Comparison of ENCODE assay signal across 14 cellular contexts in the genomic region with DNA sequence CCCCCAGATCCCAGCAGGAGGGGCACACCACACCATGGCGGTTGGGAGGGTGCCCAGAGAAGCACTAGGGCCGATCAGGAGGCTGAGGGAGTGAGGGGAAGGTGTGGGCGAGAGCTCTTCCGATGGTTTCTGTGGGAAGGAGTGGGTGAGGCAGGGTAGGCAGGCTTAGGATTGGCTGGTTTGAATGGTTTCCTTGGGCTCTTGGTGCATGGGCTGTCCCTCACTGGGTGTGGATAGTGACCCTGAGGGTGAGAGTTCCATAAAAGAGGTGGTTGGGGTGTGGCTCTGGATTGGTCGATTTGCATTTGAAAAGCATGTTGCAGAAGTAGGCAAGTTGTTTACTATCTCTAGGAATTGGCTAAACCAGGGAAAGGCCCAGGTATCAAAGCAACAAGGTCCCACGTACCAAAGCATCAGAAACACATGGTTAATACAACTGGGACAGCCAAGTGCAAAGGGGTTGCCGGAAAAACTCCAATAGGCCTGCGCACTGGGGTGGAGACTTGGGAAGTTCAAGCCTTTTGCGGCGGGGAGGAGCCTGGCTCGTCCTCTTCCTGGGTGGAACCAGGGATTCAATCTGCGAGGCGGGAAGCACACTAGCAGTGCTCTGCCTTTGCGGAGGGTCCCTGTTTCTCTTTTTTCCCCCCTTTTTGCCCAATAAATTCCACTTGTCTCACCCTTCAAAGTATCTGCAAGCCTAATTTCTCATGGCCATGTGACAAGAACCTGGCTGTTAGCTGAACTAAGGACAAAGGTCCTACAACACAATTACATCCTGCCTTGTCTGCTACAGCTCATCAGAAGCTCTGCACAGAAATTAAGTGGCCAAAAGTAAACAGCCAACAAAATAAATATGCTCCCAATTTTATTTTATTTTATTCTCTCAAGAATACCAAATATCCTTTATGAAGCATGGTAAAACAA. TPM values are rescaled to one million over a fixed set of nuclear protein-coding genes. Genes with fewer than 3 reads are reported as not detected.
DNase-seq lines count a peak whose midpoint lies in the region; ATAC-seq, FAIRE-seq and TF ChIP-seq lines count a peak whose summit lies in the region.
"Had no signal": no experiment of that assay in that cellular context is flagged by ENCODE, and none has a peak within 500 bp of the region (broad histone marks: within the 10 kb centered on the region; RNA-seq: fewer than 3 reads in every experiment).

No MANE protein-coding gene starts in this region.

- H3K27ac Mint-ChIP-seq in CD4-positive, alpha-beta memory T cell = peak overlapping the region in 4 of 7 donors; percentile 27 to 83 (median 59)
- H3K27ac Mint-ChIP-seq in WTC11 (no peak overlapping the region), progenitor cell of endocrine pancreas (peak overlapping the region; percentile 49)

- DNase-seq in CD4-positive, alpha-beta memory T cell = no peak
- no peak for DNase-seq in WTC11 (ENCODE audit: low spot score)
- no peak for DNase-seq in kidney
- DNase-seq in progenitor cell of endocrine pancreas (ENCODE audit: low spot score, unreplicated experiment) = no peak
- no peak for DNase-seq in stimulated activated CD4-positive, alpha-beta T cell treated with anti-CD3 and anti-CD28 coated beads, Interleukin-12 subunit alpha, Interleukin-12 subunit beta, amount 100 ng/mL, for 4 hours
- DNase-seq in activated CD8-positive, alpha-beta memory T cell treated with anti-CD3 and anti-CD28 coated beads for 24 hours = no peak
- DNase-seq in LoVo (ENCODE audit: low spot score) = no peak
- DNase-seq: activated gamma-delta T cell treated with Interleukin-2 at 50 U/mL for 16 hours; GF-D8; head of caudate nucleus; psoas muscle; stimulated activated naive CD8-positive, alpha-beta T cell treated with anti-CD3 and anti-CD28 coated beads, Interleukin-15, Interleukin-2, amounts not matched to agents 100 U/mL and 50 U/mL, for 24 hours had no signal

- peak overlapping the region in 6 of 8 donors; percentile 36 to 67 (median 52) for H3K4me3 Mint-ChIP-seq in CD4-positive, alpha-beta memory T cell
- no peak overlapping the region; the same call in 1 of the 2 replicates for H3K4me3 Mint-ChIP-seq in WTC11
- no peak overlapping the region for H3K4me3 Mint-ChIP-seq in progenitor cell of endocrine pancreas (ENCODE audit: low read depth)

- peaks cover 25% of the 10 kb centered on the region for H3K4me1 ChIP-seq in CD4-positive, alpha-beta memory T cell (ENCODE audit: insufficient read depth, low read length)
- peaks cover 10 to 18% of the 10 kb centered on the region in 2 donors for H3K4me1 ChIP-seq in kidney (ENCODE audit: control insufficient read depth in 1 of 2, insufficient read depth in 1 of 2, low read depth in 1 of 2, low read length in 2 of 2)

- no peaks in the 10 kb centered on the region for H3K27me3 Mint-ChIP-seq in CD4-positive, alpha-beta memory T cell
- peaks cover 3% of the 10 kb centered on the region for H3K27me3 Mint-ChIP-seq in WTC11 (ENCODE audit: low read depth)
- peaks cover 5% of the 10 kb centered on the region for H3K27me3 Mint-ChIP-seq in progenitor cell of endocrine pancreas

- no peaks in the 10 kb centered on the region for H3K27me3 ChIP-seq in CD4-positive, alpha-beta memory T cell (ENCODE audit: insufficient read depth, low read length)

- FAIRE-seq in kidney (lab: Jason Lieb, UNC) = no peak

- intact Hi-C loops in CD4-positive, alpha-beta memory T cell (cut with micrococcal nuclease) = no loop called here
- intact Hi-C loops in kidney (cut with DNase I) = no loop called here

- H3K9ac ChIP-seq in kidney (ENCODE audit: low read length in 2 of 2) = no peak overlapping the region

- H3K4me1 Mint-ChIP-seq in CD4-positive, alpha-beta memory T cell = peaks cover 19 to 33% (median 26%) of the 10 kb centered on the region in 4 donors
- peaks cover 15% of the 10 kb centered on the region for H3K4me1 Mint-ChIP-seq in WTC11
- H3K4me1 Mint-ChIP-seq in progenitor cell of endocrine pancreas (ENCODE audit: low read depth) = peaks cover 5% of the 10 kb centered on the region

- CTCF ChIA-PET in CD4-positive, alpha-beta memory T cell (lab: Charles Lee; ENCODE audit: partially characterized antibody) = interaction anchor here (3.3 kb wide), 1 partner anchor 206 kb away, joined by 27 read pairs; no protein-coding TSS in a partner anchor
- CTCF ChIA-PET in WTC11 (lab: Charles Lee) = interaction anchor here (2.3 kb wide), 1 partner anchor 206 kb away, joined by 9 read pairs; no protein-coding TSS in a partner anchor

- H3K27ac ChIP-seq in CD4-positive, alpha-beta memory T cell (ENCODE audit: low read depth, low read length) = no peak overlapping the region
- H3K27ac ChIP-seq in kidney (ENCODE audit: low read depth in 2 of 2, low read length in 2 of 2) = peak overlapping the region; percentile 11 to 41
- H3K27ac ChIP-seq: epithelial cell of prostate, psoas muscle had no signal

- no peaks in the 10 kb centered on the region for H3K36me3 ChIP-seq in CD4-positive, alpha-beta memory T cell (ENCODE audit: insufficient read depth, low read length)
- no peaks in the 10 kb centered on the region for H3K36me3 ChIP-seq in kidney (ENCODE audit: control insufficient read depth in 1 of 2, insufficient read depth in 2 of 2, low read length in 2 of 2)

- H3K36me3 Mint-ChIP-seq in CD4-positive, alpha-beta memory T cell = no peaks in the 10 kb centered on the region
- H3K36me3 Mint-ChIP-seq in WTC11 (no peaks in the 10 kb centered on the region), progenitor cell of endocrine pancreas (ENCODE audit: insufficient read depth) (no peaks in the 10 kb centered on the region)

- POLR2A ChIA-PET in CD4-positive, alpha-beta memory T cell (lab: Charles Lee; ENCODE audit: partially characterized antibody) = no interaction called here
- POLR2A ChIA-PET in WTC11 (lab: Charles Lee) = no interaction called here

- peaks cover 0 to 3% (median 0%) of the 10 kb centered on the region in 8 donors for H3K9me3 Mint-ChIP-seq in CD4-positive, alpha-beta memory T cell
- H3K9me3 Mint-ChIP-seq in WTC11 (peaks cover 15% of the 10 kb centered on the region), progenitor cell of endocrine pancreas (ENCODE audit: low read depth) (no peaks in the 10 kb centered on the region)

- H3K4me3 ChIP-seq in CD4-positive, alpha-beta memory T cell (ENCODE audit: low read length in 2 of 2) = no peak overlapping the region
- no peak overlapping the region for H3K4me3 ChIP-seq in kidney (ENCODE audit: low read length in 2 of 2)
- H3K4me3 ChIP-seq: psoas muscle had no signal

- ATAC-seq in WTC11 (peak; percentile 80), HG03280 (IDR thresholded peaks at IDR 0.05; ENCODE audit: unreplicated experiment) (no peak)
- ATAC-seq: stimulated activated naive CD8-positive, alpha-beta T cell treated with anti-CD3 and anti-CD28 coated beads, Interleukin-15, Interleukin-2, amounts not matched to agents 100 U/mL and 50 U/mL, for 24 hours had no signal

- H3K9me3 ChIP-seq in CD4-positive, alpha-beta memory T cell (ENCODE audit: control insufficient read depth in 1 of 2, low read length in 2 of 2) = no peaks in the 10 kb centered on the region
- no peaks in the 10 kb centered on the region for H3K9me3 ChIP-seq in kidney (ENCODE audit: control insufficient read depth in 1 of 2, low read length in 2 of 2)
- H3K9me3 ChIP-seq: psoas muscle had no signal

- TF ChIP-seq CTCF in WTC11 (IDR thresholded peaks at IDR 0.05) (no peak), kidney (IDR thresholded peaks at IDR 0.05; ENCODE audit: borderline replicate concordance, extremely low read depth, insufficient read depth) (no peak), progenitor cell of endocrine pancreas (IDR thresholded peaks at IDR 0.05; ENCODE audit: unreplicated experiment) (no peak)

TF ChIP-seq in WTC11, 78 proteins besides CTCF, POLR2A, EP300 and RAD21 (continues in another document):
- TF ChIP-seq, protein P1, sequence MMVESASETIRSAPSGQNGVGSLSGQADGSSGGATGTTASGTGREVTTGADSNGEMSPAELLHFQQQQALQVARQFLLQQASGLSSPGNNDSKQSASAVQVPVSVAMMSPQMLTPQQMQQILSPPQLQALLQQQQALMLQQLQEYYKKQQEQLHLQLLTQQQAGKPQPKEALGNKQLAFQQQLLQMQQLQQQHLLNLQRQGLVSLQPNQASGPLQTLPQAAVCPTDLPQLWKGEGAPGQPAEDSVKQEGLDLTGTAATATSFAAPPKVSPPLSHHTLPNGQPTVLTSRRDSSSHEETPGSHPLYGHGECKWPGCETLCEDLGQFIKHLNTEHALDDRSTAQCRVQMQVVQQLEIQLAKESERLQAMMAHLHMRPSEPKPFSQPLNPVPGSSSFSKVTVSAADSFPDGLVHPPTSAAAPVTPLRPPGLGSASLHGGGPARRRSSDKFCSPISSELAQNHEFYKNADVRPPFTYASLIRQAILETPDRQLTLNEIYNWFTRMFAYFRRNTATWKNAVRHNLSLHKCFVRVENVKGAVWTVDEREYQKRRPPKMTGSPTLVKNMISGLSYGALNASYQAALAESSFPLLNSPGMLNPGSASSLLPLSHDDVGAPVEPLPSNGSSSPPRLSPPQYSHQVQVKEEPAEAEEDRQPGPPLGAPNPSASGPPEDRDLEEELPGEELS (CRISPR knock-in tag; IDR thresholded peaks at IDR 0.05) = peak; percentile 43; the same call in 1 of the 2 replicates
- TF ChIP-seq GABPB1 (CRISPR knock-in tag; IDR thresholded peaks at IDR 0.05) (0 out of 2 replicates have a peak, but pooled peaks have one; percentile 28), GTF2I (CRISPR knock-in tag; conservative IDR thresholded peaks at IDR 0.05) (no peak), CBFB (CRISPR knock-in tag; IDR thresholded peaks at IDR 0.05; ENCODE audit: low read depth) (no peak)

RNA-seq across cellular contexts. Expression of a gene that starts 43.2 kb away (rescaled TPM):
- not detected for total RNA-seq in CD4-positive, alpha-beta memory T cell
- 1 to 10 TPM in 1 of 2 donors, under 1 TPM in 1; 0.61 to 2.1 TPM for polyA plus RNA-seq in CD4-positive, alpha-beta memory T cell
- total RNA-seq in WTC11 (2021) (0.22 TPM in 1 of 3 replicates, not detected in the others), kidney (20.0 TPM), progenitor cell of endocrine pancreas (not detected in 2 replicates)
- polyA plus RNA-seq in kidney (ENCODE audit: insufficient read depth, low read depth, low replicate concordance) = 11.2 TPM

Comparison
In these comparisons a context has a peak if more than half of its experiments do, and no peak if none do; other contexts are left out.
1. H3K4me3 Mint-ChIP-seq: peak in CD4-positive, alpha-beta memory T cell (6 of 8); none in WTC11 (single experiment) and progenitor cell of endocrine pancreas (single experiment).
2. RNA of a gene that starts 43.2 kb away (total RNA-seq): 20.0 TPM in kidney (single experiment); 0.22 TPM in WTC11, not detected in CD4-positive, alpha-beta memory T cell and not detected in progenitor cell of endocrine pancreas; every median in the first group is over 10 times any median in the second.